Comparison of ENCODE assay signal across 1 cellular context in the genomic region with DNA sequence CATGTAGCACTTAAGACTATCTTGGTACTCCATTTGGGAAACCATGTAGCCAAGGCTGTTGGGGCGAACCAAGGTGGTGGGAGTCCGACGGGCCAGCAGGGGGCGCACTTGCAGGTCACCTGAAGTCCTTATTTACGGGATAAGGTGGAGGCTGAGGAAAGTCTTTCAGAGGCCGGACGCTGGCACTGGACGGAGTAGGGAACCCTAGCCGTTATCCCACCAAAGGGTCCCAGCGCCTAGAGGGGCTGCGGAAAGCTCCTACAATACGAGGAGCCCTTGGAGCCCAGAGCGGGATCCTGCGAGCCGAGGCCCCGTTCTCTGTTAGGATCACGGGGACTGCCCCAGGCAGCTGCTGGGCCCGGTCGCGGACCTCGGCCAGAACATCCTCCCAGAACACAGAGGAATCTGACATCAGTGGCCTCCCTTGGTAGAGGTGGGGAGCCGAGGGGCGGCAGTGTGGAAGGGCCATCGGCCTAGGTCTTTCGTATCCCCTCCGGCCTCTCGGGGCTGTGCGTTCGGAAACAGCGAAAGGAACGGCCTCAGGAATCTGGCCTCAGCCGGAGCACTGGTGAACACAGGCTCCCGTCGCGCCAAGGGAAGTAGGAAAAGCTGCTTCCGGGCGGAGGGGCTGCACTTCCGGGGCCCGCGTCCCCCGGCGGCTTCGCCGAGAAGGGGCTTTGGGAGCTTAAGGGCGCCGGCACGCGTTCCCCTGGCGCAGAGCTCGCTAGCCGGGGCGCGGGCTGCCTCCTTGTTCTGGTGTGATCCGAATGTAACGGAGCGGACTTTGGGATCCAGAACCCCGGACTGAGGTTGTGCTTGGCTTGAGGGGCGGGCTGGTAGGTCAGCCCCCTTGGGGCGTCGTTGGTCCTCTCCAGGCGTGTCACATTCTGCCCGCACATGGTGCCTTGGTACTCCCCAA.
TF ChIP-seq lines count a peak whose summit lies in the region.

No MANE protein-coding gene starts in this region.

TF ChIP-seq in HCT116, 20 proteins besides CTCF, POLR2A, EP300 and RAD21:
- TF ChIP-seq TCF7L2 (IDR thresholded peaks at IDR 0.05; ENCODE audit: borderline replicate concordance, extremely low read depth, insufficient read depth, insufficient read length) (no peak), ZFX (IDR thresholded peaks at IDR 0.05) (no peak), EZH2 (IDR thresholded peaks at IDR 0.05) (no peak), CEBPB (IDR thresholded peaks at IDR 0.05; ENCODE audit: low read depth) (no peak), EZH2phosphoT487 (IDR thresholded peaks at IDR 0.05; ENCODE audit: borderline replicate concordance) (no peak), ZBTB33 (IDR thresholded peaks at IDR 0.05; ENCODE audit: extremely low read depth, insufficient replicate concordance, low read length) (no peak), SIN3A (IDR thresholded peaks at IDR 0.05; ENCODE audit: low read depth) (no peak), SP1 (IDR thresholded peaks at IDR 0.05; ENCODE audit: low read depth) (no peak), YY1 (IDR thresholded peaks at IDR 0.05; ENCODE audit: extremely low read depth, insufficient replicate concordance, low read depth, low read length) (no peak), ZNF274 (IDR thresholded peaks at IDR 0.05; ENCODE audit: low read depth, low read length) (no peak), EGR1 (IDR thresholded peaks at IDR 0.05; ENCODE audit: low read depth) (no peak), POLR2AphosphoS5 (IDR thresholded peaks at IDR 0.05; ENCODE audit: low read depth, low read length) (no peak), SRF (IDR thresholded peaks at IDR 0.05; ENCODE audit: low read depth) (no peak), JUND (IDR thresholded peaks at IDR 0.05) (no peak), FOSL1 (IDR thresholded peaks at IDR 0.05; ENCODE audit: low read depth) (no peak), ATF3 (IDR thresholded peaks at IDR 0.05) (no peak), CBX3 (IDR thresholded peaks at IDR 0.05; ENCODE audit: low read depth) (no peak), ELF1 (IDR thresholded peaks at IDR 0.05; ENCODE audit: borderline replicate concordance, low read depth) (no peak)
- TF ChIP-seq, protein P1, sequence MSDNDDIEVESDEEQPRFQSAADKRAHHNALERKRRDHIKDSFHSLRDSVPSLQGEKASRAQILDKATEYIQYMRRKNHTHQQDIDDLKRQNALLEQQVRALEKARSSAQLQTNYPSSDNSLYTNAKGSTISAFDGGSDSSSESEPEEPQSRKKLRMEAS (IDR thresholded peaks at IDR 0.05), result no peak
- TF ChIP-seq, protein P2, sequence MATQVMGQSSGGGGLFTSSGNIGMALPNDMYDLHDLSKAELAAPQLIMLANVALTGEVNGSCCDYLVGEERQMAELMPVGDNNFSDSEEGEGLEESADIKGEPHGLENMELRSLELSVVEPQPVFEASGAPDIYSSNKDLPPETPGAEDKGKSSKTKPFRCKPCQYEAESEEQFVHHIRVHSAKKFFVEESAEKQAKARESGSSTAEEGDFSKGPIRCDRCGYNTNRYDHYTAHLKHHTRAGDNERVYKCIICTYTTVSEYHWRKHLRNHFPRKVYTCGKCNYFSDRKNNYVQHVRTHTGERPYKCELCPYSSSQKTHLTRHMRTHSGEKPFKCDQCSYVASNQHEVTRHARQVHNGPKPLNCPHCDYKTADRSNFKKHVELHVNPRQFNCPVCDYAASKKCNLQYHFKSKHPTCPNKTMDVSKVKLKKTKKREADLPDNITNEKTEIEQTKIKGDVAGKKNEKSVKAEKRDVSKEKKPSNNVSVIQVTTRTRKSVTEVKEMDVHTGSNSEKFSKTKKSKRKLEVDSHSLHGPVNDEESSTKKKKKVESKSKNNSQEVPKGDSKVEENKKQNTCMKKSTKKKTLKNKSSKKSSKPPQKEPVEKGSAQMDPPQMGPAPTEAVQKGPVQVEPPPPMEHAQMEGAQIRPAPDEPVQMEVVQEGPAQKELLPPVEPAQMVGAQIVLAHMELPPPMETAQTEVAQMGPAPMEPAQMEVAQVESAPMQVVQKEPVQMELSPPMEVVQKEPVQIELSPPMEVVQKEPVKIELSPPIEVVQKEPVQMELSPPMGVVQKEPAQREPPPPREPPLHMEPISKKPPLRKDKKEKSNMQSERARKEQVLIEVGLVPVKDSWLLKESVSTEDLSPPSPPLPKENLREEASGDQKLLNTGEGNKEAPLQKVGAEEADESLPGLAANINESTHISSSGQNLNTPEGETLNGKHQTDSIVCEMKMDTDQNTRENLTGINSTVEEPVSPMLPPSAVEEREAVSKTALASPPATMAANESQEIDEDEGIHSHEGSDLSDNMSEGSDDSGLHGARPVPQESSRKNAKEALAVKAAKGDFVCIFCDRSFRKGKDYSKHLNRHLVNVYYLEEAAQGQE (IDR thresholded peaks at IDR 0.05; ENCODE audit: low read depth), result no peak
